ENCODE assay signal across 5 cellular contexts in the genomic region with DNA sequence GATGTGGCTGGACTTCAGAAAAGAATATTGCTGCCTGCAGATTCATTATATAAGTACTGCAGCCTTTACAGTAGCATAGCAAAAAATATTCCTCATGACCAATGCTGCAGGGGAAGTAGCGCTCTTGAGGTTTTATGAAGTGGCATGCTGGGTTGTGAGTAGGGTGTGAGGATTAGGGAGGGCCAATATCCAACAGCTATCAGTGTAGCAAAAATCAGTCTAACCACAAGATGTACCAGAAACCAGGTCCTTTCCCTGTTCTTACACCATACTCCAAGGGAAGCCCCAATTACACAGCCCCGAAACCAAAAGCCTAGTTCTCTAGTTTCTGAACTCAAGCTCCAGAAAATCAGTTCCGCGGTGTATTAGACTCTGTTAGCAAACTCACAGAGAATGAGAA.
"Had no signal": no experiment of that assay in that cellular context is flagged by ENCODE, and none has a peak within 500 bp of the region (broad histone marks: within the 10 kb centered on the region; RNA-seq: fewer than 3 reads in every experiment).

No MANE protein-coding gene starts in this region.

- DNase-seq: H7, HFFc6 had no signal

- H3K4me3 ChIP-seq: GM23338, HAP-1 had no signal

- H3K27ac ChIP-seq: HL-60 had no signal

- H3K4me2 ChIP-seq: GM23338 had no signal

- H3K36me3 ChIP-seq: HAP-1 had no signal

- H3K9me3 ChIP-seq: HAP-1 had no signal
